Comparison of ENCODE assay signal across 24 cellular contexts in genomic region chr6:96784650-96785049, GRCh38. TPM values are rescaled to one million over a fixed set of nuclear protein-coding genes. Genes with fewer than 3 reads are reported as not detected.
DNase-seq lines count a peak whose midpoint lies in the region; ATAC-seq and TF ChIP-seq lines count a peak whose summit lies in the region.
"Had no signal": no experiment of that assay in that cellular context is flagged by ENCODE, and none has a peak within 500 bp of the region (broad histone marks: within the 10 kb centered on the region; RNA-seq: fewer than 3 reads in every experiment).

No MANE protein-coding gene starts in this region.

- H3K9me3 ChIP-seq in breast epithelium: no peaks in the 10 kb centered on the region
- H3K9me3 ChIP-seq: A549, BE2C had no signal

- intact Hi-C loops in breast epithelium (cut with DNase I; ENCODE audit: low total_unique reads): no loop called here

- no peak for ATAC-seq in HG02642 (IDR thresholded peaks at IDR 0.05; ENCODE audit: poor library complexity, unreplicated experiment)
- ATAC-seq: A549, Panc1 had no signal

- H3K27me3 ChIP-seq in breast epithelium: no peaks in the 10 kb centered on the region
- H3K27me3 ChIP-seq: BE2C had no signal

- TF ChIP-seq CTCF in breast epithelium (IDR thresholded peaks at IDR 0.05): no peak

- no peak overlapping the region for H3K27ac ChIP-seq in breast epithelium
- H3K27ac ChIP-seq: A549, GM23248 had no signal

- H3K4me1 ChIP-seq in breast epithelium: no peaks in the 10 kb centered on the region
- H3K4me1 ChIP-seq: A549, BE2C had no signal

- H3K4me3 ChIP-seq in breast epithelium: no peak overlapping the region
- H3K4me3 ChIP-seq: A549, GM23248 had no signal

- TF ChIP-seq POLR2A in breast epithelium (IDR thresholded peaks at IDR 0.05): no peak

- no peaks in the 10 kb centered on the region for H3K36me3 ChIP-seq in breast epithelium
- H3K36me3 ChIP-seq: BE2C had no signal

- DNase-seq in LHCN-M2 (ENCODE audit: low read depth) (peak; percentile 26), NCI-H146 treated with DMSO at 0.1 percent for 48 hours (lab: John Stamatoyannopoulos, UW; ENCODE audit: unreplicated experiment) (peak; percentile 8), amniotic epithelial cell (ENCODE audit: low read depth) (peak; percentile 5), left kidney (ENCODE audit: low read depth, low spot score) (peak; percentile 50), breast epithelium (ENCODE audit: low spot score in 2 of 2) (no peak)
- DNase-seq in NK-92 treated with Interleukin-12 subunit alpha and Interleukin-12 subunit beta, amount 100 ng/mL, for 24 hours (lab: John Stamatoyannopoulos, UW): no peak
- no peak for DNase-seq in stimulated activated CD4-positive, alpha-beta T cell treated with anti-CD3 and anti-CD28 coated beads, Interleukin-2, amount 100 ng/mL, for 24 hours
- DNase-seq: BE2C, DND-41, GM23248, H9, HFFc6, KG1, NCI-H1105, NCI-H1694 treated with DMSO at 0.1 percent for 48 hours, NCI-H2081 treated with DMSO at 0.1 percent for 48 hours, NCI-H2171 treated with DMSO at 0.1 percent for 48 hours, NCI-H446, NCI-H526, SIG-M5 had no signal

RNA-seq across cellular contexts. Expression of gene GPR63, which starts 52.6 kb away (rescaled TPM):
- total RNA-seq in LHCN-M2 (2014; rRNA removed) (0.19 and 0.57 TPM in 2 replicates), breast epithelium (1 to 10 TPM in 1 of 3 donors, under 1 TPM in 2; 0.16 to 1.0 (median 0.98) TPM)
- 0.39 TPM for polyA plus RNA-seq in LHCN-M2 (2012)
- total RNA-seq: G401 had no signal

Comparison
In these comparisons a context has a peak if more than half of its experiments do, and no peak if none do; other contexts are left out.
1. DNase-seq: peak in LHCN-M2 (single experiment), NCI-H146 treated with DMSO at 0.1 percent for 48 hours (single experiment), amniotic epithelial cell (single experiment) and left kidney (single experiment); none in NK-92 treated with Interleukin-12 subunit alpha and Interleukin-12 subunit beta, amount 100 ng/mL, for 24 hours (single experiment), breast epithelium (0 of 2) and stimulated activated CD4-positive, alpha-beta T cell treated with anti-CD3 and anti-CD28 coated beads, Interleukin-2, amount 100 ng/mL, for 24 hours (0 of 2).